15 cellular contexts compared by ENCODE assay signal in the genomic region with DNA sequence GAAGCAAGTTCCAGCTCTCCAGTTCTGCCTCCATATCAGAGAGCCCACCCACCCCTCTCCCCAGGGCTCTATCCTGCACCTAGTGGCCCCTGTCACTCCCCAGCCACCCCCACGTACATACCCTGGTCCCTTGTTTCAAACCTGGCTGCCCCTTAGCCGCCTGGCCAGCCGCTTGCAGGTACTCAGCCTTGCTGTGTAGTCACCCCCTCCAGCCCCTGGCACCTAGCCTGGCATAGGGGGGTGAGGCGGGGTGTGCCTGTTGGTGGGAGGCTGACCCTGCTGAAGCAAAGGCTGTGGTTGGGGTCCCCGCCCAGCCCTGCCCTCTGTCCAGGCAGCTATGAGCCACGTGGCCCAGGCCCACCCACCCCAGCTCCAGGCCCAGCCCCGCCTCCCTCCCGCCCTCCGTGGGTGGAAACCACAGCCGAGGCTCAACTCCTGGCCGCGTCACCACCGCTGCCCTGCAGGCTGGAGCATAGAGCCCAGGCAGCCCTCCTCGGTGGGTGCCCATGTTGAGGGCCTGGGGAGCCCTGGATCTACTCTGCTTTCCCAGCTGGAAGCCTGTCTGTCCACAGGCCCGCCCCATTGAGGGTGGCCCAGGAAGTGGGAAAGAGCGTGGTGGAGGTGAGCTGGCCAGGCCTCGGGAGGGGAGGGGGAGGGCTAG. TPM values are rescaled to one million over a fixed set of nuclear protein-coding genes. Genes with fewer than 3 reads are reported as not detected.
A peak's percentile ranks its signal among the peaks of the same experiment; 100 is the strongest.
DNase-seq lines count a peak whose midpoint lies in the region; ATAC-seq and TF ChIP-seq lines count a peak whose summit lies in the region.
"Had no signal": no experiment of that assay in that cellular context is flagged by ENCODE, and none has a peak within 500 bp of the region (broad histone marks: within the 10 kb centered on the region; RNA-seq: fewer than 3 reads in every experiment).

No MANE protein-coding gene starts in this region.

- peak; percentile 57 for DNase-seq in NCI-H2227 (lab: John Stamatoyannopoulos, UW; ENCODE audit: unreplicated experiment)
- no peak for DNase-seq in NCI-H2227 treated with DMSO at 0.1 percent for 48 hours (lab: John Stamatoyannopoulos, UW)
- DNase-seq in astrocyte of the hippocampus (ENCODE audit: low read depth, low spot score), result peak; percentile 45
- DNase-seq in left kidney (ENCODE audit: low read depth, low spot score), result peak; percentile 54
- no peak for DNase-seq in thoracic aorta (ENCODE audit: low spot score)
- no peak for DNase-seq in COR-L47 (lab: John Stamatoyannopoulos, UW)
- no peak for DNase-seq in NCI-H1417 (lab: John Stamatoyannopoulos, UW)
- no peak for DNase-seq in glutamatergic neuron
- DNase-seq: 8988T; activated CD4-positive, alpha-beta T cell treated with anti-CD3 and anti-CD28 coated beads for 4 hours; activated naive CD8-positive, alpha-beta T cell treated with anti-CD3 and anti-CD28 coated beads for 36 hours; NCI-H2081 treated with DMSO at 0.1 percent for 48 hours; stimulated activated naive CD4-positive, alpha-beta T cell had no signal

- H3K4me1 ChIP-seq in thoracic aorta (ENCODE audit: control insufficient read depth in 1 of 2, low read depth in 2 of 2), result peaks cover 25 to 46% of the 10 kb centered on the region in 2 donors

- H3K4me1 Mint-ChIP-seq in glutamatergic neuron (ENCODE audit: low read depth, unreplicated experiment), result peaks cover 29% of the 10 kb centered on the region

- no peak overlapping the region for H3K4me3 Mint-ChIP-seq in glutamatergic neuron (ENCODE audit: unreplicated experiment)
- H3K4me3 Mint-ChIP-seq: activated naive CD8-positive, alpha-beta T cell treated with anti-CD3 and anti-CD28 coated beads for 36 hours; memory B cell had no signal

- no peak overlapping the region for H3K27ac ChIP-seq in thoracic aorta

- H3K9me3 Mint-ChIP-seq in glutamatergic neuron (ENCODE audit: unreplicated experiment), result peaks cover 5% of the 10 kb centered on the region
- H3K9me3 Mint-ChIP-seq: activated naive CD8-positive, alpha-beta T cell treated with anti-CD3 and anti-CD28 coated beads for 36 hours; memory B cell had no signal

- no peaks in the 10 kb centered on the region for H3K9me3 ChIP-seq in thoracic aorta

- no peak for TF ChIP-seq CTCF in thoracic aorta (IDR thresholded peaks at IDR 0.05)
- no peak for TF ChIP-seq CTCF in glutamatergic neuron (IDR thresholded peaks at IDR 0.05; ENCODE audit: partially characterized antibody, unreplicated experiment)

- no peak overlapping the region for H3K27ac Mint-ChIP-seq in glutamatergic neuron (ENCODE audit: unreplicated experiment)
- H3K27ac Mint-ChIP-seq: activated naive CD8-positive, alpha-beta T cell treated with anti-CD3 and anti-CD28 coated beads for 36 hours; memory B cell had no signal

- H3K27me3 Mint-ChIP-seq in glutamatergic neuron (ENCODE audit: unreplicated experiment), result peaks cover 1% of the 10 kb centered on the region
- H3K27me3 Mint-ChIP-seq: activated naive CD8-positive, alpha-beta T cell treated with anti-CD3 and anti-CD28 coated beads for 36 hours; memory B cell had no signal

- H3K27me3 ChIP-seq in thoracic aorta (replicated peaks; ENCODE audit: insufficient read depth), result no peaks in the 10 kb centered on the region

- H3K36me3 Mint-ChIP-seq in glutamatergic neuron (ENCODE audit: unreplicated experiment), result peaks cover 5% of the 10 kb centered on the region
- H3K36me3 Mint-ChIP-seq: activated naive CD8-positive, alpha-beta T cell treated with anti-CD3 and anti-CD28 coated beads for 36 hours had no signal

- no peak for ATAC-seq in thoracic aorta (ENCODE audit: insufficient number of reproducible peaks, low FRiP score, low read depth)

- H3K36me3 ChIP-seq in thoracic aorta, result no peaks in the 10 kb centered on the region

- H3K4me3 ChIP-seq in thoracic aorta, result peak overlapping the region; percentile 42

RNA-seq across cellular contexts. Expression of a gene that starts 30.8 kb away (rescaled TPM):
- 1 to 10 TPM; 7.4 to 8.7 TPM for total RNA-seq in thoracic aorta
- 52.5 TPM for total RNA-seq in glutamatergic neuron (ENCODE audit: unreplicated experiment)

RNA-seq across cellular contexts. Expression of a gene that starts 40.4 kb away (rescaled TPM):
- under 1 TPM in 1 of 2 donors, not detected in 1; 0.27 TPM for total RNA-seq in thoracic aorta
- total RNA-seq in glutamatergic neuron (ENCODE audit: unreplicated experiment), result 0.61 TPM
- total RNA-seq: activated naive CD8-positive, alpha-beta T cell treated with anti-CD3 and anti-CD28 coated beads for 36 hours; endothelial cell of umbilical vein had no signal

RNA-seq across cellular contexts. Expression of a gene that starts 47.7 kb away (rescaled TPM):
- total RNA-seq in thoracic aorta (not detected), glutamatergic neuron (ENCODE audit: unreplicated experiment) (not detected)
- total RNA-seq: activated naive CD8-positive, alpha-beta T cell treated with anti-CD3 and anti-CD28 coated beads for 36 hours; endothelial cell of umbilical vein had no signal

Comparison
In these comparisons a context has a peak if more than half of its experiments do, and no peak if none do; other contexts are left out.
1. DNase-seq: peak in NCI-H2227 (single experiment), astrocyte of the hippocampus (single experiment) and left kidney (single experiment); none in NCI-H2227 treated with DMSO at 0.1 percent for 48 hours (single experiment), thoracic aorta (single experiment), COR-L47 (single experiment), NCI-H1417 (0 of 3) and glutamatergic neuron (single experiment).